ENCODE assay signal across 9 cellular contexts in the genomic region with DNA sequence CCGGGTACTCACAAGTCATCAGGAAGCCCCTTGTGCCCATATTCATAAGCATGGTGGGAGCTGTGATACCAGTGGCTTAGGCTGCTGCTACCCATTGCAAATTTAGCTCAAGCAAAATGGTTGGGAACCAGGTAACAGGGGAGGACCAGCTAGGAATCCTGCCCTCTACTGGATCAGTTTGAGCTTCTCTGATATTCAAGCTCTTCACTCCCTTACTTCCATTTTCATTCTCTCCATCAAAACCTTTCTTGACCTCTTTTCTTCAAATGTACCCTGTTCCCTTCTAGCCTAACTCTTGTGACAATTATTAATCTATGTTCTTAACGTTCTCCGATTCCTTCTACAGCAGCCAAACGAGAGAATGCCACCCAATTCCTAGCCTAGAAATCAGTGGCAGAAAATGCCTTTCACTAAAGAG. TPM values are rescaled to one million over a fixed set of nuclear protein-coding genes. Genes with fewer than 3 reads are reported as not detected.
DNase-seq lines count a peak whose midpoint lies in the region; ATAC-seq and TF ChIP-seq lines count a peak whose summit lies in the region.
"Had no signal": no experiment of that assay in that cellular context is flagged by ENCODE, and none has a peak within 500 bp of the region (broad histone marks: within the 10 kb centered on the region; RNA-seq: fewer than 3 reads in every experiment).

No MANE protein-coding gene starts in this region.

- peaks cover 3% of the 10 kb centered on the region for H3K36me3 ChIP-seq in breast epithelium
- peaks cover 42% of the 10 kb centered on the region; the same call in 1 of the 2 replicates for H3K36me3 ChIP-seq in Karpas-422 (ENCODE audit: insufficient read depth, low read length)
- peaks cover 5% of the 10 kb centered on the region for H3K36me3 ChIP-seq in fibroblast of lung (ENCODE audit: control insufficient read depth, insufficient read depth, low read length)

- no peaks in the 10 kb centered on the region for H3K27me3 ChIP-seq in breast epithelium
- no peaks in the 10 kb centered on the region for H3K27me3 ChIP-seq in Karpas-422 (ENCODE audit: low read length)
- H3K27me3 ChIP-seq in fibroblast of lung (ENCODE audit: control insufficient read depth, insufficient read depth, low read length) = no peaks in the 10 kb centered on the region

- H3K4me2 ChIP-seq in Karpas-422 (ENCODE audit: low read depth, low read length, poor library complexity, severe bottlenecking) (no peak overlapping the region), fibroblast of lung (ENCODE audit: extremely low read depth, insufficient read depth, low read length) (no peak overlapping the region)

- H3K9me3 ChIP-seq in breast epithelium = no peaks in the 10 kb centered on the region
- no peaks in the 10 kb centered on the region for H3K9me3 ChIP-seq in Karpas-422 (ENCODE audit: low read length)
- no peaks in the 10 kb centered on the region for H3K9me3 ChIP-seq in T-helper 17 cell (ENCODE audit: control insufficient read depth, low read length, poor library complexity, severe bottlenecking)
- no peaks in the 10 kb centered on the region for H3K9me3 ChIP-seq in fibroblast of lung (ENCODE audit: control insufficient read depth, insufficient read depth, low read depth, low read length)
- H3K9me3 ChIP-seq: thoracic aorta had no signal

- H3K9ac ChIP-seq in Karpas-422 (ENCODE audit: low read length) (no peak overlapping the region), fibroblast of lung (ENCODE audit: insufficient read depth, low read length) (no peak overlapping the region)

- ATAC-seq in T-helper 17 cell (peak; percentile 88), HG03520 (IDR thresholded peaks at IDR 0.05; ENCODE audit: unreplicated experiment) (no peak)
- ATAC-seq in stimulated activated effector memory CD8-positive, alpha-beta T cell treated with anti-CD3 and anti-CD28 coated beads, Interleukin-12 subunit alpha, Interleukin-12 subunit beta, amount 100 ng/mL, for 72 hours = peak; percentile 69

- POLR2A ChIA-PET in MCF 10A (lab: Yijun Ruan, JAX) = interaction anchor here (0.6 to 2.0 kb wide), 2 partner anchors 9 to 439 kb away, joined by 3 to 22 read pairs; partner anchors contain the start of gene NOL7

- H3K4me1 Mint-ChIP-seq in MCF 10A (ENCODE audit: insufficient read depth, unreplicated experiment) (peaks cover 9% of the 10 kb centered on the region), T-helper 17 cell (peaks cover 15% of the 10 kb centered on the region)
- H3K4me1 Mint-ChIP-seq in stimulated activated effector memory CD8-positive, alpha-beta T cell treated with anti-CD3 and anti-CD28 coated beads, Interleukin-12 subunit alpha, Interleukin-12 subunit beta, amount 100 ng/mL, for 72 hours = peaks cover 13% of the 10 kb centered on the region

- TF ChIP-seq POLR2A in breast epithelium (IDR thresholded peaks at IDR 0.05) = no peak

- CTCF ChIA-PET in MCF 10A (lab: Yijun Ruan, JAX) = interaction anchor here (0.6 to 1.4 kb wide), 6 partner anchors 8 to 283 kb away, joined by 3 to 12 read pairs (median 4); no protein-coding TSS in a partner anchor

- H3K27me3 Mint-ChIP-seq in MCF 10A (ENCODE audit: insufficient read depth, unreplicated experiment) = no peaks in the 10 kb centered on the region
- no peaks in the 10 kb centered on the region for H3K27me3 Mint-ChIP-seq in T-helper 17 cell

- TF ChIP-seq CTCF in MCF 10A (IDR thresholded peaks at IDR 0.05; ENCODE audit: unreplicated experiment) (peak; percentile 44), breast epithelium (IDR thresholded peaks at IDR 0.05) (no peak), fibroblast of lung (conservative IDR thresholded peaks at IDR 0.05 in 1 of 2, IDR thresholded peaks at IDR 0.05 in 1 of 2; ENCODE audit: low read depth in 1 of 2, low read length in 2 of 2) (peak; percentile 37 to 60)

- intact Hi-C loops in MCF 10A (cut with micrococcal nuclease) (loop anchor here (2.0 kb wide), 1 partner anchor 86 kb away; the partner anchor contains the start of gene RANBP9), breast epithelium (cut with DNase I; ENCODE audit: low total_unique reads) (no loop called here)

- H3K9me3 Mint-ChIP-seq in MCF 10A (ENCODE audit: unreplicated experiment) = no peaks in the 10 kb centered on the region
- H3K9me3 Mint-ChIP-seq in stimulated activated effector memory CD8-positive, alpha-beta T cell treated with anti-CD3 and anti-CD28 coated beads, Interleukin-12 subunit alpha, Interleukin-12 subunit beta, amount 100 ng/mL, for 72 hours = no peaks in the 10 kb centered on the region

- H4K20me1 ChIP-seq in Karpas-422 (ENCODE audit: insufficient read depth, low read depth, low read length) = no peaks in the 10 kb centered on the region
- no peaks in the 10 kb centered on the region for H4K20me1 ChIP-seq in fibroblast of lung (ENCODE audit: control insufficient read depth, extremely low read depth, insufficient read depth, low read length)

- BruUV-seq in MCF 10A (replicated peaks; lab: Mats Ljungman, UMichigan) = no TSS peak

- H3K79me2 ChIP-seq in Karpas-422 (ENCODE audit: low read length) = no peaks in the 10 kb centered on the region
- no peaks in the 10 kb centered on the region for H3K79me2 ChIP-seq in fibroblast of lung (ENCODE audit: control insufficient read depth, insufficient read depth, low read length)

- H2AFZ ChIP-seq in Karpas-422 (ENCODE audit: low read length) (no peak overlapping the region), fibroblast of lung (ENCODE audit: low read length) (no peak overlapping the region)

- H3K4me1 ChIP-seq in breast epithelium (no peaks in the 10 kb centered on the region), Karpas-422 (ENCODE audit: low read length) (peaks cover 6% of the 10 kb centered on the region), fibroblast of lung (ENCODE audit: control insufficient read depth, extremely low read depth, insufficient read depth, low read length) (no peaks in the 10 kb centered on the region)

- no peak overlapping the region for H3K4me3 Mint-ChIP-seq in MCF 10A (ENCODE audit: unreplicated experiment)
- H3K4me3 Mint-ChIP-seq in T-helper 17 cell = no peak overlapping the region
- no peak overlapping the region for H3K4me3 Mint-ChIP-seq in stimulated activated effector memory CD8-positive, alpha-beta T cell treated with anti-CD3 and anti-CD28 coated beads, Interleukin-12 subunit alpha, Interleukin-12 subunit beta, amount 100 ng/mL, for 72 hours

- H3K36me3 Mint-ChIP-seq in MCF 10A (ENCODE audit: insufficient read depth, unreplicated experiment) (peaks cover 81% of the 10 kb centered on the region), T-helper 17 cell (ENCODE audit: low read depth) (peaks cover 13% of the 10 kb centered on the region)
- peaks cover 100% of the 10 kb centered on the region for H3K36me3 Mint-ChIP-seq in stimulated activated effector memory CD8-positive, alpha-beta T cell treated with anti-CD3 and anti-CD28 coated beads, Interleukin-12 subunit alpha, Interleukin-12 subunit beta, amount 100 ng/mL, for 72 hours

- H3K9me2 ChIP-seq in Karpas-422 (replicated peaks; ENCODE audit: insufficient read depth, low read length) = no peaks in the 10 kb centered on the region

- H3K27ac Mint-ChIP-seq in MCF 10A (ENCODE audit: low read depth, unreplicated experiment) = no peak overlapping the region
- peak overlapping the region; percentile 59 for H3K27ac Mint-ChIP-seq in T-helper 17 cell
- H3K27ac Mint-ChIP-seq in stimulated activated effector memory CD8-positive, alpha-beta T cell treated with anti-CD3 and anti-CD28 coated beads, Interleukin-12 subunit alpha, Interleukin-12 subunit beta, amount 100 ng/mL, for 72 hours = peak overlapping the region; percentile 63

- DNase-seq in MCF 10A (ENCODE audit: unreplicated experiment) = peak; percentile 45
- DNase-seq in breast epithelium (ENCODE audit: low spot score in 2 of 2) = no peak
- DNase-seq in Karpas-422 = peak; percentile 85
- no peak for DNase-seq in T-helper 17 cell
- DNase-seq in fibroblast of lung (ENCODE audit: low read depth in 2 of 2) = peak; percentile 34 to 44
- DNase-seq in stimulated activated effector memory CD8-positive, alpha-beta T cell treated with anti-CD3 and anti-CD28 coated beads, Interleukin-12 subunit alpha, Interleukin-12 subunit beta, amount 100 ng/mL, for 72 hours (ENCODE audit: low spot score in 2 of 2) = no peak
- DNase-seq in OCI-M2 (lab: John Stamatoyannopoulos, UW; ENCODE audit: unreplicated experiment) = no peak

- H3K4me3 ChIP-seq in breast epithelium = no peak overlapping the region
- no peak overlapping the region for H3K4me3 ChIP-seq in Karpas-422 (ENCODE audit: low read length)
- H3K4me3 ChIP-seq in fibroblast of lung (replicated peaks in 1 of 4; ENCODE audit: control extremely low read depth in 1 of 4, insufficient read depth in 1 of 4, low read depth in 3 of 4, low read length in 4 of 4) = no peak overlapping the region
- H3K4me3 ChIP-seq: thoracic aorta had no signal

- H3K27ac ChIP-seq in breast epithelium = no peak overlapping the region
- H3K27ac ChIP-seq in Karpas-422 (ENCODE audit: low read length) = no peak overlapping the region
- no peak overlapping the region for H3K27ac ChIP-seq in fibroblast of lung (ENCODE audit: insufficient read depth, low read length)
- H3K27ac ChIP-seq: thoracic aorta had no signal

RNA-seq across cellular contexts. Expression of gene NOL7, which starts 9.7 kb away (rescaled TPM):
- 75.2 and 98.5 TPM in 2 replicates for total RNA-seq in MCF 10A (2022)
- total RNA-seq in breast epithelium = 10 to 100 TPM; 75.7 to 83.4 (median 80.5) TPM
- 96.0 and 110 TPM in 2 replicates for total RNA-seq in Karpas-422 (2014; rRNA removed; shearing (Covaris generic); ENCODE audit: low replicate concordance)
- total RNA-seq in T-helper 17 cell = 10 to 100 TPM; 44.3 to 47.0 TPM
- total RNA-seq in fibroblast of lung = 43.9 and 47.2 TPM in 2 replicates
- polyA plus RNA-seq in fibroblast of lung = 48.0 and 50.7 TPM in 2 replicates
- polyA plus RNA-seq in fibroblast of lung (2012) = 62.9 and 71.2 TPM in 2 replicates
- polyA minus RNA-seq in fibroblast of lung (ENCODE audit: low replicate concordance) = 0.52 and 0.55 TPM in 2 replicates

RNA-seq across cellular contexts. Expression of gene SIRT5, which starts 50.5 kb away (rescaled TPM):
- total RNA-seq in MCF 10A (2022) = 12.8 and 13.2 TPM in 2 replicates
- total RNA-seq in breast epithelium = 10 to 100 TPM; 10.2 to 20.6 (median 14.5) TPM
- 15.2 and 16.1 TPM in 2 replicates for total RNA-seq in Karpas-422 (2014; rRNA removed; shearing (Covaris generic); ENCODE audit: low replicate concordance)
- 10 to 100 TPM; 11.7 to 11.9 TPM for total RNA-seq in T-helper 17 cell
- total RNA-seq in fibroblast of lung = 9.8 and 13.5 TPM in 2 replicates
- polyA plus RNA-seq in fibroblast of lung = 3.6 and 4.4 TPM in 2 replicates
- polyA plus RNA-seq in fibroblast of lung (2012) = 3.5 and 4.8 TPM in 2 replicates
- polyA minus RNA-seq in fibroblast of lung (ENCODE audit: low replicate concordance) = 1.0 and 4.0 TPM in 2 replicates

Comparison
In these comparisons a context has a peak if more than half of its experiments do, and no peak if none do; other contexts are left out.
1. DNase-seq: peak in MCF 10A (single experiment), Karpas-422 (single experiment) and fibroblast of lung (2 of 2); none in breast epithelium (0 of 2), T-helper 17 cell (0 of 3), stimulated activated effector memory CD8-positive, alpha-beta T cell treated with anti-CD3 and anti-CD28 coated beads, Interleukin-12 subunit alpha, Interleukin-12 subunit beta, amount 100 ng/mL, for 72 hours (0 of 2) and OCI-M2 (single experiment).
2. CTCF ChIP-seq: peak in MCF 10A (single experiment) and fibroblast of lung (2 of 2); none in breast epithelium (0 of 3).